ENCODE assay signal across 25 cellular contexts in genomic region chr16:73921295-73921694, GRCh38.
"Had no signal": no experiment of that assay in that cellular context is flagged by ENCODE, and none has a peak within 500 bp of the region (broad histone marks: within the 10 kb centered on the region; RNA-seq: fewer than 3 reads in every experiment).

No MANE protein-coding gene starts in this region.

- H3K36me3 ChIP-seq: gastrocnemius medialis, heart left ventricle, left lung, prostate gland, right atrium auricular region, sigmoid colon, stomach, thyroid gland had no signal

- H3K36me3 Mint-ChIP-seq: naive thymus-derived CD8-positive, alpha-beta T cell; stimulated activated effector memory CD8-positive, alpha-beta T cell treated with anti-CD3 and anti-CD28 coated beads, Interleukin-12 subunit alpha, Interleukin-12 subunit beta, amount 100 ng/mL, for 72 hours; type B pancreatic cell had no signal

- ATAC-seq: esophagus mucosa; gastrocnemius medialis; heart left ventricle; left cardiac atrium; left lung; naive thymus-derived CD8-positive, alpha-beta T cell; stimulated activated effector memory CD8-positive, alpha-beta T cell treated with anti-CD3 and anti-CD28 coated beads, Interleukin-12 subunit alpha, Interleukin-12 subunit beta, amount 100 ng/mL, for 72 hours had no signal

- H3K4me1 Mint-ChIP-seq: naive thymus-derived CD8-positive, alpha-beta T cell; stimulated activated effector memory CD8-positive, alpha-beta T cell treated with anti-CD3 and anti-CD28 coated beads, Interleukin-12 subunit alpha, Interleukin-12 subunit beta, amount 100 ng/mL, for 72 hours had no signal

- H3K4me1 ChIP-seq: gastrocnemius medialis, heart left ventricle, left lung, prostate gland, right atrium auricular region, sigmoid colon, stomach, thyroid gland had no signal

- H3K4me2 ChIP-seq: hepatocyte had no signal

- H3K9me3 ChIP-seq: gastrocnemius medialis, prostate gland, sigmoid colon, thyroid gland had no signal

- DNase-seq: dorsolateral prefrontal cortex; effector CD4-positive, alpha-beta T cell; foreskin fibroblast; gastrocnemius medialis; heart left ventricle; left cardiac atrium; left lung; mesenchymal stem cell; midbrain; naive thymus-derived CD8-positive, alpha-beta T cell; nephron progenitor cell; nucleus accumbens; sigmoid colon; stimulated activated CD4-positive, alpha-beta T cell treated with anti-CD3 and anti-CD28 coated beads, Interleukin-2, amount 100 ng/mL, for 24 hours; stimulated activated CD4-positive, alpha-beta T cell treated with anti-CD3 and anti-CD28 coated beads, Interleukin-4, amount 100 ng/mL, for 24 hours; stimulated activated naive CD4-positive, alpha-beta T cell treated with Interleukin-2 at 50 U/mL for 16 hours; stomach; thyroid gland had no signal

- H3K4me3 ChIP-seq: dorsolateral prefrontal cortex, gastrocnemius medialis, heart left ventricle, hepatocyte, left lung, prostate gland, right atrium auricular region, sigmoid colon, stomach, thyroid gland had no signal

- H3K4me3 Mint-ChIP-seq: naive thymus-derived CD8-positive, alpha-beta T cell; nephron progenitor cell; stimulated activated effector memory CD8-positive, alpha-beta T cell treated with anti-CD3 and anti-CD28 coated beads, Interleukin-12 subunit alpha, Interleukin-12 subunit beta, amount 100 ng/mL, for 72 hours; type B pancreatic cell had no signal

- H3K9me3 Mint-ChIP-seq: nephron progenitor cell had no signal

- H3K27me3 ChIP-seq: gastrocnemius medialis, hepatocyte, left lung, right atrium auricular region, sigmoid colon, thyroid gland had no signal

- H2AFZ ChIP-seq: hepatocyte had no signal

- H3K27ac ChIP-seq: dorsolateral prefrontal cortex, epithelial cell of prostate, gastrocnemius medialis, heart left ventricle, hepatocyte, left lung, prostate gland, right atrium auricular region, sigmoid colon, stomach, thyroid gland had no signal

- H3K27ac Mint-ChIP-seq: naive thymus-derived CD8-positive, alpha-beta T cell; nephron progenitor cell; stimulated activated effector memory CD8-positive, alpha-beta T cell treated with anti-CD3 and anti-CD28 coated beads, Interleukin-12 subunit alpha, Interleukin-12 subunit beta, amount 100 ng/mL, for 72 hours; type B pancreatic cell had no signal
